Comparison of ENCODE assay signal across 13 cellular contexts in genomic region chr6:136067731-136068341, GRCh38.
DNase-seq lines count a peak whose midpoint lies in the region; ATAC-seq and TF ChIP-seq lines count a peak whose summit lies in the region.
"Had no signal": no experiment of that assay in that cellular context is flagged by ENCODE, and none has a peak within 500 bp of the region (broad histone marks: within the 10 kb centered on the region; RNA-seq: fewer than 3 reads in every experiment).

No MANE protein-coding gene starts in this region.

- H3K27me3 Mint-ChIP-seq in nephron (ENCODE audit: low read depth): no peaks in the 10 kb centered on the region

- H3K9me3 Mint-ChIP-seq in nephron: no peaks in the 10 kb centered on the region

- no peak for TF ChIP-seq CTCF in nephron (IDR thresholded peaks at IDR 0.05; ENCODE audit: unreplicated experiment in 3 of 3)

- peak; percentile 87 for DNase-seq in Daoy (ENCODE audit: low read depth)
- DNase-seq in RPMI7951 (ENCODE audit: low read depth): peak; percentile 54
- DNase-seq in fibroblast of peridontal ligament (ENCODE audit: extremely low read depth): peak; percentile 44
- no peak for DNase-seq in NCI-H524 (lab: John Stamatoyannopoulos, UW)
- DNase-seq in G401 (ENCODE audit: low spot score): no peak
- no peak for DNase-seq in inferior parietal cortex (ENCODE audit: extremely low spot score)
- DNase-seq: activated T-cell treated with anti-CD3 and anti-CD28 coated beads, Interleukin-2, amount 50 U/mL, for 1 hour; C1 segment of cervical spinal cord; NCI-H2029 treated with DMSO at 0.1 percent for 48 hours; spleen had no signal

- in situ Hi-C loops in G401 (cut with HindIII; ENCODE audit: low sequenced_read_pairs): no loop called here

- ATAC-seq in HG03565 (IDR thresholded peaks at IDR 0.05; ENCODE audit: unreplicated experiment): no peak
- ATAC-seq: left lobe of liver had no signal

- no peaks in the 10 kb centered on the region for H3K36me3 Mint-ChIP-seq in nephron (ENCODE audit: low read depth)

- peaks cover 11% of the 10 kb centered on the region for H3K4me1 Mint-ChIP-seq in nephron

- no peak overlapping the region for H3K4me3 Mint-ChIP-seq in nephron

- peak overlapping the region; percentile 87 to 97 (median 89) for H3K27ac Mint-ChIP-seq in nephron

Comparison
In these comparisons a context has a peak if more than half of its experiments do, and no peak if none do; other contexts are left out.
1. DNase-seq: peak in Daoy (single experiment), RPMI7951 (single experiment) and fibroblast of peridontal ligament (single experiment); none in NCI-H524 (0 of 2), G401 (single experiment) and inferior parietal cortex (single experiment).